ENCODE assay signal across 23 cellular contexts in the genomic region with DNA sequence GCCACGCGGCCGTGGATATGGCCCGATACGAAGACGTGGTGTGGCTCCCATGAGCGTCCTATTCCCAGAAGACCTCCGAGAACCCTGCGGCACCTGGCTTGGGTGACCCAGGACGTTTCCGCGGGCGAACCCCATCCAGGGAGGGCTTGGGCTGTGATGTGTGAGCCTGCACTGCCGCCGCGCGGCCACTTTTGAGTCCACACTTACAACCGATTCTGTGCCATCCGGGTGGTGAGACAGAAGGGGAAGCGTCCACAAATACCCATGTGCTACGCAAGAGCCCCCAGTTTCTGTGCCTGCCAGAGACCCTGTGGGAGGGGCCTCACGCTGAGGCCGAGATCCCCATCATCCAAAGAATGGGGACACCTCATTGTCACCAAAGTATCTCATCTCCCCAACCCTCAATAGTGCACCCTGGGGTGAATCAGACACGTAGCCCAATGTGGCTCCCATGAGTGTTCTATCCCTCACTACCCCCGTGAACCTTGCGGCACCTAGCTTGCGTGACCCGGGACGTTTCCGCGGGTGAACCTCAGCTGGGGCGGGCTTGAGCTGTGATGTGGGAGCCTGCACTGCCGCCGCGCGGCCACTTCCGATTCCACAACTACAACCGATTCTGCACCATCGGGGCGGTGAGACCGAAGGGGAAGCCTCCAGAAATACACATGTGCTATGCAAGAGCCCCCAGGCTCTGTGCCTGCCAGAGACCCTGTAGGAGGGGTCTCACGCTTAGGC. TPM values are rescaled to one million over a fixed set of nuclear protein-coding genes. Genes with fewer than 3 reads are reported as not detected.
DNase-seq lines count a peak whose midpoint lies in the region; ATAC-seq, FAIRE-seq and TF ChIP-seq lines count a peak whose summit lies in the region.
"Had no signal": no experiment of that assay in that cellular context is flagged by ENCODE, and none has a peak within 500 bp of the region (broad histone marks: within the 10 kb centered on the region; RNA-seq: fewer than 3 reads in every experiment).

No MANE protein-coding gene starts in this region.

- peak; percentile 48 for ATAC-seq in activated CD4-positive, alpha-beta T cell treated with anti-CD3 and anti-CD28 coated beads for 36 hours
- ATAC-seq in GM12878 (peak; percentile 79), HG02588 (IDR thresholded peaks at IDR 0.05; ENCODE audit: unreplicated experiment) (no peak)
- peak; percentile 61 to 71 for ATAC-seq in naive thymus-derived CD8-positive, alpha-beta T cell
- ATAC-seq: gastroesophageal sphincter had no signal

- RAD21 ChIA-PET in GM12878 (lab: Charles Lee; ENCODE audit: unreplicated experiment) = interaction anchor here (0.7 to 2.9 kb wide), 6 partner anchors 155 to 308 kb away, joined by 3 to 30 read pairs (median 6); partner anchors contain the start of genes SYT8 and TNNI2

- TF ChIP-seq EP300 in GM12878 (IDR thresholded peaks at IDR 0.05; ENCODE audit: borderline replicate concordance in 1 of 2, control insufficient read depth in 1 of 2, low read depth in 2 of 2, low read length in 2 of 2) = no peak

- no peaks in the 10 kb centered on the region for H3K27me3 Mint-ChIP-seq in activated CD4-positive, alpha-beta T cell treated with anti-CD3 and anti-CD28 coated beads for 36 hours
- no peaks in the 10 kb centered on the region for H3K27me3 Mint-ChIP-seq in naive thymus-derived CD8-positive, alpha-beta T cell
- H3K27me3 Mint-ChIP-seq: activated CD4-positive, alpha-beta memory T cell treated with anti-CD3 and anti-CD28 coated beads, Interleukin-2, amount 10 ng/mL, durations not matched to agents 7 days and 5 days; activated naive CD4-positive, alpha-beta T cell treated with anti-CD3 and anti-CD28 coated beads, Interleukin-2, amount 50 U/mL, for 24 hours had no signal

- H3K4me3 ChIP-seq in GM12878 = no peak overlapping the region
- H3K4me3 ChIP-seq: gastroesophageal sphincter, SK-N-MC had no signal

- H3K9me3 Mint-ChIP-seq in activated CD4-positive, alpha-beta T cell treated with anti-CD3 and anti-CD28 coated beads for 36 hours (ENCODE audit: low read depth) = no peaks in the 10 kb centered on the region
- H3K9me3 Mint-ChIP-seq in naive thymus-derived CD8-positive, alpha-beta T cell = no peaks in the 10 kb centered on the region
- H3K9me3 Mint-ChIP-seq: activated CD4-positive, alpha-beta memory T cell treated with anti-CD3 and anti-CD28 coated beads, Interleukin-2, amount 10 ng/mL, durations not matched to agents 7 days and 5 days; activated naive CD4-positive, alpha-beta T cell treated with anti-CD3 and anti-CD28 coated beads, Interleukin-2, amount 50 U/mL, for 24 hours; H9 had no signal

- TF ChIP-seq POLR2A in GM12892 (IDR thresholded peaks at IDR 0.05; ENCODE audit: low read depth, low read length) (no peak), GM12878 (IDR thresholded peaks at IDR 0.05; ENCODE audit: low read depth, low read length) (no peak)

- no peaks in the 10 kb centered on the region for H3K4me1 ChIP-seq in GM12878 (ENCODE audit: control insufficient read depth, insufficient read depth, low read length)
- H3K4me1 ChIP-seq: BE2C, gastroesophageal sphincter had no signal

- no peaks in the 10 kb centered on the region for H3K4me1 Mint-ChIP-seq in activated CD4-positive, alpha-beta T cell treated with anti-CD3 and anti-CD28 coated beads for 36 hours
- no peaks in the 10 kb centered on the region for H3K4me1 Mint-ChIP-seq in naive thymus-derived CD8-positive, alpha-beta T cell
- H3K4me1 Mint-ChIP-seq: activated CD4-positive, alpha-beta memory T cell treated with anti-CD3 and anti-CD28 coated beads, Interleukin-2, amount 10 ng/mL, durations not matched to agents 7 days and 5 days; activated naive CD4-positive, alpha-beta T cell treated with anti-CD3 and anti-CD28 coated beads, Interleukin-2, amount 50 U/mL, for 24 hours; H9 had no signal

- SMC1A ChIA-PET in GM12878 (lab: Charles Lee; ENCODE audit: uncharacterized antibody, unreplicated experiment) = interaction anchor here (1.6 to 2.8 kb wide), 3 partner anchors 168 to 349 kb away, joined by 10 to 17 read pairs (median 12); partner anchors contain the start of gene SYT8

- no peak overlapping the region for H3K27ac Mint-ChIP-seq in activated CD4-positive, alpha-beta T cell treated with anti-CD3 and anti-CD28 coated beads for 36 hours
- H3K27ac Mint-ChIP-seq in naive thymus-derived CD8-positive, alpha-beta T cell = no peak overlapping the region
- H3K27ac Mint-ChIP-seq: activated CD4-positive, alpha-beta memory T cell treated with anti-CD3 and anti-CD28 coated beads, Interleukin-2, amount 10 ng/mL, durations not matched to agents 7 days and 5 days; activated naive CD4-positive, alpha-beta T cell treated with anti-CD3 and anti-CD28 coated beads, Interleukin-2, amount 50 U/mL, for 24 hours; H9 had no signal

- no peak overlapping the region for H3K4me3 Mint-ChIP-seq in activated CD4-positive, alpha-beta T cell treated with anti-CD3 and anti-CD28 coated beads for 36 hours
- H3K4me3 Mint-ChIP-seq in naive thymus-derived CD8-positive, alpha-beta T cell = no peak overlapping the region
- H3K4me3 Mint-ChIP-seq: activated CD4-positive, alpha-beta memory T cell treated with anti-CD3 and anti-CD28 coated beads, Interleukin-2, amount 10 ng/mL, durations not matched to agents 7 days and 5 days; activated naive CD4-positive, alpha-beta T cell treated with anti-CD3 and anti-CD28 coated beads, Interleukin-2, amount 50 U/mL, for 24 hours; H9 had no signal

- intact Hi-C loops in activated CD4-positive, alpha-beta T cell treated with anti-CD3 and anti-CD28 coated beads for 36 hours (cut with DNase I, micrococcal nuclease) = no loop called here
- intact Hi-C loops in GM12878 (cut with micrococcal nuclease; ENCODE audit: unreplicated experiment) = no loop called here

- POLR2A ChIA-PET in activated CD4-positive, alpha-beta T cell treated with anti-CD3 and anti-CD28 coated beads for 36 hours (lab: Charles Lee) = no interaction called here
- POLR2A ChIA-PET in GM12878 (lab: Charles Lee) = interaction anchor here (0.7 kb wide), 1 partner anchor 170 kb away, joined by 3 read pairs; no protein-coding TSS in a partner anchor
- POLR2A ChIA-PET in naive thymus-derived CD8-positive, alpha-beta T cell (lab: Charles Lee) = interaction anchor here (0.7 to 1.3 kb wide), 2 partner anchors 151 to 167 kb away, joined by 3 to 6 read pairs; partner anchors contain the start of gene SYT8

- H3K4me2 ChIP-seq in GM12878 (ENCODE audit: control insufficient read depth, insufficient read depth) = no peak overlapping the region

- H3K27ac ChIP-seq in GM12878 (ENCODE audit: control insufficient read depth, insufficient read depth) = no peak overlapping the region
- H3K27ac ChIP-seq: gastroesophageal sphincter, SK-N-MC, WERI-Rb-1 had no signal

- H3K9ac ChIP-seq in GM12878 (ENCODE audit: control insufficient read depth, insufficient read depth, low read length) = no peak overlapping the region

- no peak for DNase-seq in activated CD4-positive, alpha-beta T cell treated with anti-CD3 and anti-CD28 coated beads for 36 hours
- DNase-seq in activated CD4-positive, alpha-beta T cell treated with anti-CD3 and anti-CD28 coated beads, Interleukin-2, amount 50 U/mL, for 48 hours = no peak
- DNase-seq in GM12892 (ENCODE audit: insufficient read length) (no peak), GM12878 (ENCODE audit: low read depth, low spot score) (no peak), DMS53 (lab: John Stamatoyannopoulos, UW) (no peak), NOMO-1 treated with dmso at 0.1 percent for 144 hours (lab: John Stamatoyannopoulos, UW; ENCODE audit: unreplicated experiment) (no peak)
- DNase-seq in naive thymus-derived CD8-positive, alpha-beta T cell = no peak
- DNase-seq: activated CD4-positive, alpha-beta memory T cell treated with anti-CD3 and anti-CD28 coated beads, Interleukin-2, amount 10 ng/mL, durations not matched to agents 7 days and 5 days; BE2C; Calu3; EL; H9; hypothalamus; KBM-7; NCI-H1436 treated with DMSO at 0.1 percent for 48 hours; NCI-H524; trophoblast cell; WERI-Rb-1 had no signal

- WGBS in GM12878 (ENCODE audit: insufficient coverage, insufficient replicate concordance, low lambda C conversion rate, missing lambda C conversion rate) = no CpG with 5 or more reads among the region's 42 CpGs

- BruUV-seq in GM12878 (replicated peaks; lab: Mats Ljungman, UMichigan) = no TSS peak

- no peaks in the 10 kb centered on the region for H3K36me3 Mint-ChIP-seq in activated CD4-positive, alpha-beta T cell treated with anti-CD3 and anti-CD28 coated beads for 36 hours (ENCODE audit: low read depth)
- no peaks in the 10 kb centered on the region for H3K36me3 Mint-ChIP-seq in naive thymus-derived CD8-positive, alpha-beta T cell
- H3K36me3 Mint-ChIP-seq: activated naive CD4-positive, alpha-beta T cell treated with anti-CD3 and anti-CD28 coated beads, Interleukin-2, amount 50 U/mL, for 24 hours had no signal

- no peaks in the 10 kb centered on the region for H3K36me3 ChIP-seq in GM12878 (ENCODE audit: control insufficient read depth in 2 of 2, insufficient read depth in 2 of 2, low read length in 1 of 2)
- H3K36me3 ChIP-seq: BE2C, gastroesophageal sphincter, WERI-Rb-1 had no signal

- no peak for TF ChIP-seq CTCF in GM12878 (IDR thresholded peaks at IDR 0.05 in 2 of 3, conservative IDR thresholded peaks at IDR 0.05 in 1 of 3; ENCODE audit: control insufficient read depth in 2 of 3, extremely low read depth in 1 of 3, insufficient read depth in 1 of 3, low read depth in 3 of 3, low read length in 3 of 3)

- no peak for TF ChIP-seq RAD21 in GM12878 (IDR thresholded peaks at IDR 0.05; ENCODE audit: insufficient read depth, low read depth, low read length)

- in situ Hi-C loops in GM12878 (cut with MboI) = no loop called here

- H2AFZ ChIP-seq in GM12878 (ENCODE audit: control insufficient read depth, low read depth, low read length) = no peak overlapping the region

- CTCF ChIA-PET in activated CD4-positive, alpha-beta T cell treated with anti-CD3 and anti-CD28 coated beads for 36 hours (lab: Charles Lee) = interaction anchor here (0.6 to 3.2 kb wide), 22 partner anchors 15 to 356 kb away, joined by 3 to 32 read pairs (median 4); partner anchors contain the start of genes SYT8 and TNNI2
- CTCF ChIA-PET in GM12878 (lab: Yijun Ruan, JAX) = interaction anchor here (0.6 to 2.9 kb wide), 24 partner anchors 55 to 349 kb away, joined by 3 to 38 read pairs (median 4); partner anchors contain the start of genes MRPL23 and TNNI2

- H3K27me3 ChIP-seq in GM12878 (replicated peaks in 1 of 2; ENCODE audit: control insufficient read depth in 2 of 2, insufficient read depth in 2 of 2, low read length in 1 of 2) = no peaks in the 10 kb centered on the region
- H3K27me3 ChIP-seq: BE2C, gastroesophageal sphincter had no signal

- no peaks in the 10 kb centered on the region for H3K79me2 ChIP-seq in GM12878 (ENCODE audit: control insufficient read depth, insufficient read depth, low read length)

- FAIRE-seq in GM12892 (lab: Jason Lieb, UNC) = peak; percentile 84
- FAIRE-seq in GM12878 (lab: Jason Lieb, UNC) = no peak
- FAIRE-seq: islet of Langerhans had no signal

- H3K9me3 ChIP-seq in GM12878 (replicated peaks; ENCODE audit: control insufficient read depth, insufficient read depth, low read length) = no peaks in the 10 kb centered on the region
- H3K9me3 ChIP-seq: BE2C, gastroesophageal sphincter had no signal

- no peaks in the 10 kb centered on the region for H4K20me1 ChIP-seq in GM12878 (ENCODE audit: control insufficient read depth, insufficient read depth)

RNA-seq across cellular contexts. Expression of gene H19, which starts 4.6 kb away (rescaled TPM):
- not detected for total RNA-seq in activated CD4-positive, alpha-beta T cell treated with anti-CD3 and anti-CD28 coated beads for 36 hours
- 2.1 TPM for polyA plus RNA-seq in GM12892 (2012; ENCODE audit: missing spikeins)
- total RNA-seq in GM12878 (2013; cell fraction: nucleolus; rRNA removed) = not detected in 2 replicates
- 0.11 TPM in 1 of 2 replicates, not detected in the other for total RNA-seq in GM12878 (2014; rRNA removed)
- not detected in 2 replicates for total RNA-seq in GM12878 (2014; rRNA removed; fragmentation: Illumina TruSeq; extraction: Trizol)
- total RNA-seq in GM12878 (2021) = 1.1 and 1.2 TPM in 2 replicates
- not detected for polyA plus RNA-seq in GM12878 (2011; ENCODE audit: low read depth)
- polyA plus RNA-seq in GM12878 (2011; rRNA removed) = 0.07 and 0.10 TPM in 2 replicates
- not detected in 2 replicates for polyA plus RNA-seq in GM12878 (2011; cell fraction: cytosol; rRNA removed)
- polyA plus RNA-seq in GM12878 (2011; cell fraction: nucleus; rRNA removed) = 0.25 TPM in 1 of 2 replicates, not detected in the other
- 0.81 and 0.83 TPM in 2 replicates for polyA plus RNA-seq in GM12878 (2012)
- 0.04 TPM in 1 of 2 replicates, not detected in the other for polyA plus RNA-seq in GM12878 (2014; fragmentation: Illumina TruSeq; extraction: Trizol)
- polyA plus RNA-seq in GM12878 (2014; fragmentation: Nextera tagmentation; extraction: Ambion mirVana) = not detected
- 0.53 TPM in 1 of 2 replicates, not detected in the other for polyA plus RNA-seq in GM12878 (2014; rRNA removed)
- polyA plus RNA-seq in GM12878 (2016; fragmentation: Nextera tagmentation; extraction: Ambion mirVana) = not detected
- polyA minus RNA-seq in GM12878 (2011; rRNA and poly(A)+ RNA removed) = 0.66 and 0.77 TPM in 2 replicates
- polyA minus RNA-seq in GM12878 (2011; cell fraction: cytosol; rRNA and poly(A)+ RNA removed) = 1.5 TPM in 1 of 2 replicates, not detected in the other
- polyA minus RNA-seq in GM12878 (2011; cell fraction: nucleus; rRNA and poly(A)+ RNA removed) = not detected in 2 replicates
- not detected for total RNA-seq in naive thymus-derived CD8-positive, alpha-beta T cell
- not detected for polyA plus RNA-seq in naive thymus-derived CD8-positive, alpha-beta T cell
- total RNA-seq: activated CD4-positive, alpha-beta memory T cell treated with anti-CD3 and anti-CD28 coated beads, Interleukin-2, amount 10 ng/mL, durations not matched to agents 7 days and 5 days had no signal

RNA-seq across cellular contexts. Expression of gene MRPL23, which starts 55.1 kb away (rescaled TPM):
- 100 to 1,000 TPM; 106 to 137 TPM for total RNA-seq in activated CD4-positive, alpha-beta T cell treated with anti-CD3 and anti-CD28 coated beads for 36 hours
- polyA plus RNA-seq in GM12892 (2012; ENCODE audit: missing spikeins) = 68.8 TPM
- 171 and 175 TPM in 2 replicates for total RNA-seq in GM12878 (2013; cell fraction: nucleolus; rRNA removed)
- 190 and 198 TPM in 2 replicates for total RNA-seq in GM12878 (2014; rRNA removed)
- total RNA-seq in GM12878 (2014; rRNA removed; fragmentation: Illumina TruSeq; extraction: Trizol) = 103 and 111 TPM in 2 replicates
- total RNA-seq in GM12878 (2021) = 141 and 143 TPM in 2 replicates
- 34.6 TPM for polyA plus RNA-seq in GM12878 (2011; ENCODE audit: low read depth)
- polyA plus RNA-seq in GM12878 (2011; rRNA removed) = 48.9 and 101 TPM in 2 replicates
- polyA plus RNA-seq in GM12878 (2011; cell fraction: cytosol; rRNA removed) = 249 and 306 TPM in 2 replicates
- polyA plus RNA-seq in GM12878 (2011; cell fraction: nucleus; rRNA removed) = 123 and 150 TPM in 2 replicates
- 101 and 133 TPM in 2 replicates for polyA plus RNA-seq in GM12878 (2012)
- 41.6 and 97.6 TPM in 2 replicates for polyA plus RNA-seq in GM12878 (2014; fragmentation: Illumina TruSeq; extraction: Trizol)
- polyA plus RNA-seq in GM12878 (2014; fragmentation: Nextera tagmentation; extraction: Ambion mirVana) = 1 to 10 TPM; 1.6 to 2.5 TPM
- polyA plus RNA-seq in GM12878 (2014; rRNA removed) = 201 and 230 TPM in 2 replicates
- polyA plus RNA-seq in GM12878 (2016; fragmentation: Nextera tagmentation; extraction: Ambion mirVana) = 100 to 1,000 TPM; 187 to 207 TPM
- 46.3 and 105 TPM in 2 replicates for polyA minus RNA-seq in GM12878 (2011; rRNA and poly(A)+ RNA removed)
- polyA minus RNA-seq in GM12878 (2011; cell fraction: cytosol; rRNA and poly(A)+ RNA removed) = 35.0 and 42.8 TPM in 2 replicates
- polyA minus RNA-seq in GM12878 (2011; cell fraction: nucleus; rRNA and poly(A)+ RNA removed) = 35.2 and 56.3 TPM in 2 replicates
- total RNA-seq in naive thymus-derived CD8-positive, alpha-beta T cell = 10 to 100 TPM; 49.0 to 50.7 TPM
- polyA plus RNA-seq in naive thymus-derived CD8-positive, alpha-beta T cell = 10 to 100 TPM; 22.3 to 48.8 (median 29.3) TPM
